In genomic region chr19:39334444-39334976, GRCh38 we compare ENCODE assay signal across 14 cellular contexts. TPM values are rescaled to one million over a fixed set of nuclear protein-coding genes. Genes with fewer than 3 reads are reported as not detected.
DNase-seq lines count a peak whose midpoint lies in the region; ATAC-seq and TF ChIP-seq lines count a peak whose summit lies in the region.
"Had no signal": no experiment of that assay in that cellular context is flagged by ENCODE, and none has a peak within 500 bp of the region (broad histone marks: within the 10 kb centered on the region; RNA-seq: fewer than 3 reads in every experiment).

No MANE protein-coding gene starts in this region.

- peaks cover 55% of the 10 kb centered on the region for H3K4me1 Mint-ChIP-seq in activated CD4-positive, alpha-beta T cell treated with anti-CD3 and anti-CD28 coated beads for 36 hours
- peaks cover 66% of the 10 kb centered on the region for H3K4me1 Mint-ChIP-seq in dendritic cell treated with granulocyte-macrophage colony-stimulating factor and Interleukin-4, amounts not matched to agents 40 ng/mL and 50 ng/mL, for 4 days (ENCODE audit: low read depth)
- H3K4me1 Mint-ChIP-seq in stimulated activated memory B cell treated with anti-CD40 and anti-IgM and Interleukin-4, amounts not matched to agents 10 μg/mL and 1 μg/mL and 100 μg/mL, for 72 hours: peaks cover 65% of the 10 kb centered on the region

- TF ChIP-seq CTCF in MM.1S (IDR thresholded peaks at IDR 0.05; ENCODE audit: low read length): no peak

- H3K9ac ChIP-seq in MM.1S (ENCODE audit: low read length): no peak overlapping the region; the same call in 1 of the 2 replicates

- no peaks in the 10 kb centered on the region for H3K9me3 Mint-ChIP-seq in activated CD4-positive, alpha-beta T cell treated with anti-CD3 and anti-CD28 coated beads for 36 hours (ENCODE audit: low read depth)
- H3K9me3 Mint-ChIP-seq in dendritic cell treated with granulocyte-macrophage colony-stimulating factor and Interleukin-4, amounts not matched to agents 40 ng/mL and 50 ng/mL, for 4 days: no peaks in the 10 kb centered on the region
- H3K9me3 Mint-ChIP-seq in stimulated activated memory B cell treated with anti-CD40 and anti-IgM and Interleukin-4, amounts not matched to agents 10 μg/mL and 1 μg/mL and 100 μg/mL, for 72 hours: no peaks in the 10 kb centered on the region

- no peaks in the 10 kb centered on the region; the same call in 1 of the 2 replicates for H3K4me1 ChIP-seq in MM.1S (ENCODE audit: low read length)
- H3K4me1 ChIP-seq: adrenal gland, tibial nerve had no signal

- peaks cover 21% of the 10 kb centered on the region for H3K79me2 ChIP-seq in MM.1S (ENCODE audit: low read length)

- no peaks in the 10 kb centered on the region for H3K27me3 Mint-ChIP-seq in activated CD4-positive, alpha-beta T cell treated with anti-CD3 and anti-CD28 coated beads for 36 hours
- H3K27me3 Mint-ChIP-seq in dendritic cell treated with granulocyte-macrophage colony-stimulating factor and Interleukin-4, amounts not matched to agents 40 ng/mL and 50 ng/mL, for 4 days: no peaks in the 10 kb centered on the region
- H3K27me3 Mint-ChIP-seq in stimulated activated memory B cell treated with anti-CD40 and anti-IgM and Interleukin-4, amounts not matched to agents 10 μg/mL and 1 μg/mL and 100 μg/mL, for 72 hours: no peaks in the 10 kb centered on the region

- H3K4me3 ChIP-seq in MM.1S (ENCODE audit: low read length): peak overlapping the region; percentile 73

- POLR2A ChIA-PET in activated CD4-positive, alpha-beta T cell treated with anti-CD3 and anti-CD28 coated beads for 36 hours (lab: Charles Lee): interaction anchor here (0.6 to 1.1 kb wide), 3 partner anchors 12 to 93 kb away, joined by 3 to 7 read pairs (median 3); no protein-coding TSS in a partner anchor

- no peak for DNase-seq in activated CD4-positive, alpha-beta T cell treated with anti-CD3 and anti-CD28 coated beads for 36 hours
- DNase-seq in activated CD4-positive, alpha-beta T cell treated with anti-CD3 and anti-CD28 coated beads for 1 hour: no peak
- DNase-seq in MM.1S (no peak), SKM-1 (lab: John Stamatoyannopoulos, UW; ENCODE audit: unreplicated experiment) (no peak), cortex of kidney (lab: John Stamatoyannopoulos, UW) (no peak), NCI-H524 treated with DMSO at 0.1 percent for 48 hours (lab: John Stamatoyannopoulos, UW) (no peak)
- DNase-seq: activated CD4-positive, alpha-beta T cell treated with anti-CD3 and anti-CD28 coated beads, Interleukin-2, amount 50 U/mL, for 1 hour; adrenal gland; dermis blood vessel endothelial cell had no signal

- intact Hi-C loops in activated CD4-positive, alpha-beta T cell treated with anti-CD3 and anti-CD28 coated beads for 36 hours (cut with DNase I, micrococcal nuclease): no loop called here
- intact Hi-C loops in dendritic cell treated with granulocyte-macrophage colony-stimulating factor and Interleukin-4, amounts not matched to agents 40 ng/mL and 50 ng/mL, for 4 days (cut with micrococcal nuclease): no loop called here

- CTCF ChIA-PET in activated CD4-positive, alpha-beta T cell treated with anti-CD3 and anti-CD28 coated beads for 36 hours (lab: Charles Lee): interaction anchor here (0.6 to 3.2 kb wide), 8 partner anchors 12 to 224 kb away, joined by 3 to 8 read pairs (median 4); partner anchors contain the start of genes PAF1 and RPS16

- no peaks in the 10 kb centered on the region for H3K9me2 ChIP-seq in MM.1S (replicated peaks; ENCODE audit: insufficient read depth, low read length)

- H3K4me3 Mint-ChIP-seq in activated CD4-positive, alpha-beta T cell treated with anti-CD3 and anti-CD28 coated beads for 36 hours: peak overlapping the region; percentile 96
- H3K4me3 Mint-ChIP-seq in dendritic cell treated with granulocyte-macrophage colony-stimulating factor and Interleukin-4, amounts not matched to agents 40 ng/mL and 50 ng/mL, for 4 days: peak overlapping the region; percentile 96
- H3K4me3 Mint-ChIP-seq in stimulated activated memory B cell treated with anti-CD40 and anti-IgM and Interleukin-4, amounts not matched to agents 10 μg/mL and 1 μg/mL and 100 μg/mL, for 72 hours: peak overlapping the region; percentile 89

- H3K36me3 Mint-ChIP-seq in activated CD4-positive, alpha-beta T cell treated with anti-CD3 and anti-CD28 coated beads for 36 hours (ENCODE audit: low read depth): peaks cover 37% of the 10 kb centered on the region
- peaks cover 55% of the 10 kb centered on the region for H3K36me3 Mint-ChIP-seq in dendritic cell treated with granulocyte-macrophage colony-stimulating factor and Interleukin-4, amounts not matched to agents 40 ng/mL and 50 ng/mL, for 4 days (ENCODE audit: low read depth)
- H3K36me3 Mint-ChIP-seq in stimulated activated memory B cell treated with anti-CD40 and anti-IgM and Interleukin-4, amounts not matched to agents 10 μg/mL and 1 μg/mL and 100 μg/mL, for 72 hours: peaks cover 8% of the 10 kb centered on the region

- no peak overlapping the region for H3K27ac ChIP-seq in MM.1S (ENCODE audit: low read length)

- H3K4me2 ChIP-seq in MM.1S (ENCODE audit: low read depth, low read length): peak overlapping the region; percentile 53; the same call in 1 of the 2 replicates

- H3K27ac Mint-ChIP-seq in activated CD4-positive, alpha-beta T cell treated with anti-CD3 and anti-CD28 coated beads for 36 hours: peak overlapping the region; percentile 97
- H3K27ac Mint-ChIP-seq in dendritic cell treated with granulocyte-macrophage colony-stimulating factor and Interleukin-4, amounts not matched to agents 40 ng/mL and 50 ng/mL, for 4 days: peak overlapping the region; percentile 94
- peak overlapping the region; percentile 91 for H3K27ac Mint-ChIP-seq in stimulated activated memory B cell treated with anti-CD40 and anti-IgM and Interleukin-4, amounts not matched to agents 10 μg/mL and 1 μg/mL and 100 μg/mL, for 72 hours

- no peaks in the 10 kb centered on the region for H3K27me3 ChIP-seq in MM.1S (replicated peaks; ENCODE audit: insufficient read depth, low read length)
- H3K27me3 ChIP-seq: adrenal gland, tibial nerve had no signal

- no peak overlapping the region for H2AFZ ChIP-seq in MM.1S (ENCODE audit: low read length)

- no peaks in the 10 kb centered on the region for H4K20me1 ChIP-seq in MM.1S (ENCODE audit: insufficient read depth, low read length)

- no peaks in the 10 kb centered on the region for H3K9me3 ChIP-seq in MM.1S (replicated peaks; ENCODE audit: insufficient read depth, low read length)
- H3K9me3 ChIP-seq: adrenal gland, tibial nerve had no signal

- no peaks in the 10 kb centered on the region for H3K36me3 ChIP-seq in MM.1S (replicated peaks; ENCODE audit: insufficient read depth, low read length)
- H3K36me3 ChIP-seq: adrenal gland, tibial nerve had no signal

- no peak for ATAC-seq in activated CD4-positive, alpha-beta T cell treated with anti-CD3 and anti-CD28 coated beads for 36 hours
- no peak for ATAC-seq in stimulated activated memory B cell treated with anti-CD40 and anti-IgM and Interleukin-4, amounts not matched to agents 10 μg/mL and 1 μg/mL and 100 μg/mL, for 72 hours

- peaks cover 4% of the 10 kb centered on the region; the same call in 1 of the 2 replicates for H3F3A ChIP-seq in MM.1S (ENCODE audit: insufficient read depth, low read length)

RNA-seq across cellular contexts. Expression of gene GMFG, which starts 1.3 kb away (rescaled TPM):
- 100 to 1,000 TPM; 231 to 333 TPM for total RNA-seq in activated CD4-positive, alpha-beta T cell treated with anti-CD3 and anti-CD28 coated beads for 36 hours
- total RNA-seq: A172 had no signal

RNA-seq across cellular contexts. Expression of gene SAMD4B, which starts 7.7 kb away (rescaled TPM):
- total RNA-seq in activated CD4-positive, alpha-beta T cell treated with anti-CD3 and anti-CD28 coated beads for 36 hours: 10 to 100 TPM; 45.2 to 46.9 TPM

RNA-seq across cellular contexts. Expression of gene LRFN1, which starts 13.8 kb away (rescaled TPM):
- 1 to 10 TPM; 5.3 to 5.4 TPM for total RNA-seq in activated CD4-positive, alpha-beta T cell treated with anti-CD3 and anti-CD28 coated beads for 36 hours

RNA-seq across cellular contexts. Expression of gene IFNL1, which starts 38.3 kb away (rescaled TPM):
- under 1 TPM; 0.50 to 0.51 TPM for total RNA-seq in activated CD4-positive, alpha-beta T cell treated with anti-CD3 and anti-CD28 coated beads for 36 hours
- total RNA-seq: A172, adrenal gland, dermis blood vessel endothelial cell, fibroblast of villous mesenchyme, tibial nerve had no signal

RNA-seq across cellular contexts. Expression of gene PAF1, which starts 56.4 kb away (rescaled TPM):
- total RNA-seq in activated CD4-positive, alpha-beta T cell treated with anti-CD3 and anti-CD28 coated beads for 36 hours: 10 to 100 TPM; 40.4 to 54.2 TPM
